ENCODE assay signal across 12 cellular contexts in the genomic region with DNA sequence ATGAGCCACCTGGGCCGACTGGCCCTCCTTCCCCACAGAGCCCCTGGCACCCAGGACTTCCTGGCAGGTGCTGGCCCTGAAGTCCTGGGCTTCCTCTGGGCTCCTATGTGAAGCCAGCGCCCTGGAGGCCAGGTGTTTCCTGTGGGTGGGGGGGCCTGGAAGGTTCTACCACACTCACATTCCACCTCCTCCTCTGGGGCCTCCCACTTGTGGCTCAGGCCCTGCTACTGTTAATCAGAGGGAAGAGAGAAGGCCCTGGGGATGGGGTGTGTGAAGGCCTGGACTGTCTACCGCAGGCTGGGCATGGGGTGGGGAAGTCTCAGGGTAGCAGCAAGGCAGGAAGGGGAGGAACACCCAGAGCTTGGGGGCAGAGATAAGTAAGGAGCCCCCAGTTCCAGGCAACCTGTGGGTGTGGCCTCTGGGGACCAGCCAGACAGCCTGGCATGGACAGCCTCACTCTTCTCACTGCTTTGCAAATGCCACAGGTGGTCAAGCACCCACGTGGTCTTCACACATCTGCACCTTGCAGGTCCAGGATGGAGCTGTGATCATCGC.
DNase-seq lines count a peak whose midpoint lies in the region; ATAC-seq and TF ChIP-seq lines count a peak whose summit lies in the region.
"Had no signal": no experiment of that assay in that cellular context is flagged by ENCODE, and none has a peak within 500 bp of the region (broad histone marks: within the 10 kb centered on the region; RNA-seq: fewer than 3 reads in every experiment).

No MANE protein-coding gene starts in this region.

- TF ChIP-seq CTCF in heart left ventricle (IDR thresholded peaks at IDR 0.05): no peak
- TF ChIP-seq CTCF in WERI-Rb-1 (IDR thresholded peaks at IDR 0.05; ENCODE audit: low read depth, low read length): no peak

- peaks cover 60% of the 10 kb centered on the region for H3K4me1 Mint-ChIP-seq in stimulated activated naive CD8-positive, alpha-beta T cell treated with anti-CD3 and anti-CD28 coated beads, Interleukin-15, amount 100 ng/mL, for 72 hours

- no peaks in the 10 kb centered on the region for H3K36me3 ChIP-seq in heart left ventricle
- no peaks in the 10 kb centered on the region for H3K36me3 ChIP-seq in aorta (ENCODE audit: control insufficient read depth in 1 of 2, insufficient read depth in 2 of 2, low read length in 1 of 2)
- H3K36me3 ChIP-seq in WERI-Rb-1: no peaks in the 10 kb centered on the region
- H3K36me3 ChIP-seq: MG63 had no signal

- no peak overlapping the region for H3K4me3 ChIP-seq in heart left ventricle
- H3K4me3 ChIP-seq in aorta (ENCODE audit: low read length in 2 of 2): no peak overlapping the region
- H3K4me3 ChIP-seq in WERI-Rb-1 (ENCODE audit: low read depth, low read length): no peak overlapping the region
- H3K4me3 ChIP-seq: hepatocyte, MG63, SK-N-MC had no signal

- no peak for DNase-seq in stimulated activated naive CD8-positive, alpha-beta T cell treated with anti-CD3 and anti-CD28 coated beads, Interleukin-15, amount 100 ng/mL, for 72 hours
- no peak for DNase-seq in stimulated activated naive CD8-positive, alpha-beta T cell treated with anti-CD3 and anti-CD28 coated beads, Interleukin-15, Interleukin-2, amounts not matched to agents 100 U/mL and 50 U/mL, for 24 hours
- DNase-seq in T follicular helper cell (ENCODE audit: low read depth) (peak; percentile 41), heart left ventricle (peak in 1 of 5 donors; percentile 28), aorta (peak; percentile 30 to 69), DMS79 treated with DMSO at 0.1 percent for 48 hours (lab: John Stamatoyannopoulos, UW) (no peak), WERI-Rb-1 (no peak)
- DNase-seq: MG63 had no signal

- H3K4me1 ChIP-seq in heart left ventricle (peaks cover 0 to 25% (median 15%) of the 10 kb centered on the region in 12 donors), aorta (ENCODE audit: control insufficient read depth in 1 of 2, insufficient read depth in 2 of 2, low read length in 2 of 2) (no peaks in the 10 kb centered on the region)

- 60 to 74% (median 64%) methylated on average over 3 to 5 of the region's 5 CpGs for WGBS in heart left ventricle, 4 donors
- 90 to 95% methylated on average over 5 of the region's 5 CpGs for WGBS in aorta, 2 donors

- no peaks in the 10 kb centered on the region for H3K27me3 Mint-ChIP-seq in stimulated activated naive CD8-positive, alpha-beta T cell treated with anti-CD3 and anti-CD28 coated beads, Interleukin-15, amount 100 ng/mL, for 72 hours

- H3K4me3 Mint-ChIP-seq in stimulated activated naive CD8-positive, alpha-beta T cell treated with anti-CD3 and anti-CD28 coated beads, Interleukin-15, amount 100 ng/mL, for 72 hours: no peak overlapping the region

- peak overlapping the region; percentile 72 to 77 for H3K27ac Mint-ChIP-seq in stimulated activated naive CD8-positive, alpha-beta T cell treated with anti-CD3 and anti-CD28 coated beads, Interleukin-15, amount 100 ng/mL, for 72 hours

- peak; percentile 14 for ATAC-seq in stimulated activated naive CD8-positive, alpha-beta T cell treated with anti-CD3 and anti-CD28 coated beads, Interleukin-15, amount 100 ng/mL, for 72 hours
- no peak for ATAC-seq in stimulated activated naive CD8-positive, alpha-beta T cell treated with anti-CD3 and anti-CD28 coated beads, Interleukin-15, Interleukin-2, amounts not matched to agents 100 U/mL and 50 U/mL, for 24 hours
- ATAC-seq in heart left ventricle (peak in 3 of 4 donors; percentile 6 to 43 (median 14)), aorta (ENCODE audit: low FRiP score) (no peak), GM21786 (IDR thresholded peaks at IDR 0.05; ENCODE audit: unreplicated experiment) (no peak)

- no peak overlapping the region for H3K27ac ChIP-seq in heart left ventricle
- no peak overlapping the region for H3K27ac ChIP-seq in aorta (ENCODE audit: low read depth in 1 of 2, low read length in 2 of 2)
- H3K27ac ChIP-seq in WERI-Rb-1: no peak overlapping the region
- H3K27ac ChIP-seq: C4-2B, hepatocyte, SK-N-MC had no signal

- no peaks in the 10 kb centered on the region for H3K9me3 ChIP-seq in heart left ventricle
- H3K9me3 ChIP-seq in aorta (ENCODE audit: control insufficient read depth, low read length): no peaks in the 10 kb centered on the region
- no peaks in the 10 kb centered on the region for H3K9me3 ChIP-seq in WERI-Rb-1 (ENCODE audit: severe bottlenecking)
- H3K9me3 ChIP-seq: MG63 had no signal

- intact Hi-C loops in heart left ventricle (cut with DNase I): loop anchor here in 1 of 10 donors (10.0 kb wide), 1 partner anchor 52 kb away; no protein-coding TSS in a partner anchor
- intact Hi-C loops in aorta (cut with DNase I): no loop called here

- TF ChIP-seq POLR2A in heart left ventricle (IDR thresholded peaks at IDR 0.05): no peak

- H3K27me3 ChIP-seq in heart left ventricle (no peaks in the 10 kb centered on the region), aorta (ENCODE audit: control insufficient read depth in 1 of 2, insufficient read depth in 2 of 2, low read length in 1 of 2) (no peaks in the 10 kb centered on the region), WERI-Rb-1 (ENCODE audit: insufficient read depth, low read depth, severe bottlenecking) (no peaks in the 10 kb centered on the region)
- H3K27me3 ChIP-seq: hepatocyte, MG63 had no signal

- no peaks in the 10 kb centered on the region for H3K9me3 Mint-ChIP-seq in stimulated activated naive CD8-positive, alpha-beta T cell treated with anti-CD3 and anti-CD28 coated beads, Interleukin-15, amount 100 ng/mL, for 72 hours

Comparison
In these comparisons a context has a peak if more than half of its experiments do, and no peak if none do; other contexts are left out.
1. ATAC-seq: peak in stimulated activated naive CD8-positive, alpha-beta T cell treated with anti-CD3 and anti-CD28 coated beads, Interleukin-15, amount 100 ng/mL, for 72 hours (single experiment) and heart left ventricle (3 of 4); none in stimulated activated naive CD8-positive, alpha-beta T cell treated with anti-CD3 and anti-CD28 coated beads, Interleukin-15, Interleukin-2, amounts not matched to agents 100 U/mL and 50 U/mL, for 24 hours (single experiment), aorta (single experiment) and GM21786 (single experiment).
2. DNase-seq: peak in T follicular helper cell (single experiment) and aorta (2 of 2); none in stimulated activated naive CD8-positive, alpha-beta T cell treated with anti-CD3 and anti-CD28 coated beads, Interleukin-15, amount 100 ng/mL, for 72 hours (0 of 2), stimulated activated naive CD8-positive, alpha-beta T cell treated with anti-CD3 and anti-CD28 coated beads, Interleukin-15, Interleukin-2, amounts not matched to agents 100 U/mL and 50 U/mL, for 24 hours (single experiment), DMS79 treated with DMSO at 0.1 percent for 48 hours (single experiment) and WERI-Rb-1 (single experiment).